14 cellular contexts compared by ENCODE assay signal in genomic region chr6:137402143-137402542, GRCh38.
"Had no signal": no experiment of that assay in that cellular context is flagged by ENCODE, and none has a peak within 500 bp of the region (broad histone marks: within the 10 kb centered on the region; RNA-seq: fewer than 3 reads in every experiment).

No MANE protein-coding gene starts in this region.

- DNase-seq: activated CD4-positive, alpha-beta memory T cell treated with anti-CD3 and anti-CD28 coated beads for 36 hours; activated CD4-positive, alpha-beta T cell treated with anti-CD3 and anti-CD28 coated beads for 36 hours; activated CD8-positive, alpha-beta memory T cell treated with anti-CD3 and anti-CD28 coated beads, Interleukin-2, amount 10 ng/mL, durations not matched to agents 7 days and 5 days; activated effector memory CD4-positive, alpha-beta T cell treated with anti-CD3 and anti-CD28 coated beads, Interleukin-2, amount 50 U/mL, for 16 hours; activated T-cell treated with anti-CD3 and anti-CD28 coated beads, Interleukin-2, amount 50 U/mL, for 1 hour; heart right ventricle; left colon; lower lobe of right lung; nucleus accumbens; posterior cingulate gyrus; retina; thyroid gland had no signal

- H3K36me3 ChIP-seq: cardiac muscle cell, gastroesophageal sphincter, heart right ventricle, lower lobe of right lung, thyroid gland had no signal

- H3K27ac ChIP-seq: cardiac muscle cell, gastroesophageal sphincter, heart right ventricle, lower lobe of right lung, thyroid gland had no signal

- H3K27me3 ChIP-seq: cardiac muscle cell, gastroesophageal sphincter, thyroid gland had no signal

- H3K9me3 ChIP-seq: lower lobe of right lung, thyroid gland had no signal

- H3K4me3 ChIP-seq: cardiac muscle cell, gastroesophageal sphincter, heart right ventricle, lower lobe of right lung, thyroid gland had no signal
